In genomic region chr1:177219458-177220390, GRCh38 we compare ENCODE assay signal across 21 cellular contexts. TPM values are rescaled to one million over a fixed set of nuclear protein-coding genes. Genes with fewer than 3 reads are reported as not detected.
A peak's percentile ranks its signal among the peaks of the same experiment; 100 is the strongest.
DNase-seq lines count a peak whose midpoint lies in the region; ATAC-seq and TF ChIP-seq lines count a peak whose summit lies in the region.
"Had no signal": no experiment of that assay in that cellular context is flagged by ENCODE, and none has a peak within 500 bp of the region (broad histone marks: within the 10 kb centered on the region; RNA-seq: fewer than 3 reads in every experiment).

No MANE protein-coding gene starts in this region.

- no peak overlapping the region for H3K4me3 ChIP-seq in fibroblast of pulmonary artery (replicated peaks; ENCODE audit: low read depth, low read length)
- H3K4me3 ChIP-seq: testis had no signal

- no peak for DNase-seq in Right ventricle myocardium superior
- no peak for DNase-seq in cardiac septum (ENCODE audit: low spot score)
- peak; percentile 72 for DNase-seq in NCI-H82 (lab: John Stamatoyannopoulos, UW)
- DNase-seq in fibroblast of pulmonary artery (ENCODE audit: low read depth): peak; percentile 53
- DNase-seq in omental fat pad (ENCODE audit: low spot score): no peak
- DNase-seq in glomerular visceral epithelial cell (ENCODE audit: extremely low spot score): no peak
- no peak for DNase-seq in cerebellum (ENCODE audit: low spot score)
- DNase-seq: ACHN; activated naive CD4-positive, alpha-beta T cell treated with anti-CD3 and anti-CD28 coated beads for 36 hours; activated T-cell treated with anti-CD3 and anti-CD28 coated beads, Interleukin-2, amount 50 U/mL, for 4 hours; anterior cingulate cortex; C1 segment of cervical spinal cord; effector memory CD4-positive, alpha-beta T cell; naive thymus-derived CD4-positive, alpha-beta T cell; NCI-H1694; stimulated activated CD4-positive, alpha-beta T cell treated with anti-CD3 and anti-CD28 coated beads, Interleukin-1b, Interleukin-23, amount 100 ng/mL, for 48 hours; testis had no signal

- intact Hi-C loops in Right ventricle myocardium superior (cut with DNase I) (no loop called here), cardiac septum (cut with DNase I) (no loop called here)

- ATAC-seq in Right ventricle myocardium superior (ENCODE audit: poor library complexity): peak; percentile 36
- ATAC-seq in omental fat pad (ENCODE audit: low FRiP score): peak; percentile 37
- ATAC-seq in HG03135 (IDR thresholded peaks at IDR 0.05; ENCODE audit: unreplicated experiment): no peak
- ATAC-seq: activated CD4-positive, CD25-positive, alpha-beta regulatory T cell treated with anti-CD3 and anti-CD28 coated beads, Interleukin-2, amount 50 U/mL, for 24 hours; activated T-cell treated with anti-CD3 and anti-CD28 coated beads, Interleukin-2, amount 50 U/mL, for 4 hours; naive thymus-derived CD4-positive, alpha-beta T cell; stimulated activated memory B cell treated with anti-CD40 and anti-IgM and Interleukin-4, amounts not matched to agents 10 μg/mL and 1 μg/mL and 100 μg/mL, for 72 hours had no signal

- TF ChIP-seq CTCF in fibroblast of pulmonary artery (IDR thresholded peaks at IDR 0.05; ENCODE audit: low read length, missing control alignments) (no peak), omental fat pad (IDR thresholded peaks at IDR 0.05) (no peak)

RNA-seq across cellular contexts. Expression of gene BRINP2, which starts 49.0 kb away (rescaled TPM):
- total RNA-seq in Right ventricle myocardium superior (0.65 TPM), cardiac septum (0.11 TPM), omental fat pad (1 to 10 TPM in 1 of 4 donors, under 1 TPM in 3; 0.16 to 2.4 (median 0.40) TPM), cerebellum (12.5 TPM)
- total RNA-seq: activated naive CD4-positive, alpha-beta T cell treated with anti-CD3 and anti-CD28 coated beads for 36 hours; activated T-cell treated with anti-CD3 and anti-CD28 coated beads, Interleukin-2, amount 50 U/mL, for 4 hours; chondrocyte; naive thymus-derived CD4-positive, alpha-beta T cell had no signal

RNA-seq across cellular contexts. Expression of gene ASTN1, which starts 55.2 kb away (rescaled TPM):
- 0.32 TPM for total RNA-seq in Right ventricle myocardium superior
- 0.59 TPM for total RNA-seq in cardiac septum
- total RNA-seq in omental fat pad: 1 to 10 TPM in 2 of 4 donors, under 1 TPM in 2; 0.13 to 3.7 (median 0.84) TPM
- 62.8 TPM for total RNA-seq in cerebellum
- total RNA-seq: activated naive CD4-positive, alpha-beta T cell treated with anti-CD3 and anti-CD28 coated beads for 36 hours; activated T-cell treated with anti-CD3 and anti-CD28 coated beads, Interleukin-2, amount 50 U/mL, for 4 hours; chondrocyte had no signal

Comparison
In these comparisons a context has a peak if more than half of its experiments do, and no peak if none do; other contexts are left out.
1. DNase-seq: peak in NCI-H82 (single experiment) and fibroblast of pulmonary artery (single experiment); none in Right ventricle myocardium superior (single experiment), cardiac septum (single experiment), omental fat pad (single experiment), glomerular visceral epithelial cell (single experiment) and cerebellum (single experiment).
2. RNA of gene ASTN1, which starts 55.2 kb away (total RNA-seq): 62.8 TPM in cerebellum (single experiment); 0.13 to 3.7 TPM in omental fat pad, 0.59 TPM in cardiac septum (single experiment) and 0.32 TPM in Right ventricle myocardium superior (single experiment); every median in the first group is over 10 times any median in the second.